8 cellular contexts compared by ENCODE assay signal in the genomic region with DNA sequence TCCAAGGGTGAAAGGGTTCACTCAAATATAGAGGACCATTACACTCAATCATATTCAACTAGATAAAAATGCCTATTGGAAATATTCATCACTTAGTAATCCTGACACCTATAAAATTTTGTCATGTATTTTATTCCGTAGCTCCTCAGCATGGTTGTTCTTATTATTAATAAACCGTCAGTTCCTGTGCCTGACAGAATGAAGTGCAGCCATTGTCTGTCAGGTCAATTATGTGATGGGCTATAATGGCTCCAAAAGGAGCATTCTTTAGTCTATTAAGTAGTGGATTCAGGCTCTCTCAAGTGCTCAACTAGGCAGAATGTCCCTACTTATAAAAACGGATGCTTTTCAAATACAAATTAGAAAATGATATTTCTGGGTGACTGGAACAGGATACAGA.
"Had no signal": no experiment of that assay in that cellular context is flagged by ENCODE, and none has a peak within 500 bp of the region (broad histone marks: within the 10 kb centered on the region; RNA-seq: fewer than 3 reads in every experiment).

No MANE protein-coding gene starts in this region.

- H3K4me3 ChIP-seq: GM12878 had no signal

- FAIRE-seq: G401.6, GM12878, GM12891, GM12892, GM18507, GM19239 had no signal

- ATAC-seq: GM12878 had no signal

- DNase-seq: GDM1, GF-D8 had no signal
